In the genomic region with DNA sequence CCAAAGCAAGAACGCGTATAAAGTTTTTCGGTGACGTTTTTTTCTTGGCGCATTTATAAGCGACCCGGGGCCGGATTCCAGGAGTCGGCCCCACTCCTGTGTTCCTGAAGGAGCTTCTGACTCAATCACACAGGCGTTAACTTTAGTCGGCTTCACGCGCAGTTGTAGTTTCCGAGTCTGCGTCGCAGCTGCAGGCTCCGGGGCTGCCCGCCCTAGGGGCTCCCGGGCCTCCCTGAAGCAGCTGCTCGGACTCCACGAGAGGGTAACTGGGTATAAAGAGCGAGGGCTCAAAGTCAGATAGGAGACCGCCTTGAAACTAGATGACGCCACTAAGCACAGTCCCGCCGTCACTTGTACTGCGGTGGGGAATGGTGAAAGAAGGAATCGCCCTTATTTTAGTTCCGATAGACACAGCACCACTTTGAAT, we compare ENCODE assay signal across 9 cellular contexts. TPM values are rescaled to one million over a fixed set of nuclear protein-coding genes. Genes with fewer than 3 reads are reported as not detected.
DNase-seq lines count a peak whose midpoint lies in the region; ATAC-seq lines count a peak whose summit lies in the region.
"Had no signal": no experiment of that assay in that cellular context is flagged by ENCODE, and none has a peak within 500 bp of the region (broad histone marks: within the 10 kb centered on the region; RNA-seq: fewer than 3 reads in every experiment).

No MANE protein-coding gene starts in this region.

- no peaks in the 10 kb centered on the region for H3K9me3 Mint-ChIP-seq in memory B cell
- no peaks in the 10 kb centered on the region for H3K9me3 Mint-ChIP-seq in stimulated activated naive CD8-positive, alpha-beta T cell treated with anti-CD3 and anti-CD28 coated beads, Interleukin-15, amount 100 ng/mL, for 72 hours

- peaks cover 13% of the 10 kb centered on the region for H3K4me1 Mint-ChIP-seq in memory B cell
- H3K4me1 Mint-ChIP-seq in stimulated activated naive CD8-positive, alpha-beta T cell treated with anti-CD3 and anti-CD28 coated beads, Interleukin-15, amount 100 ng/mL, for 72 hours = peaks cover 40% of the 10 kb centered on the region

- H3K27ac Mint-ChIP-seq in memory B cell = peak overlapping the region; percentile 94
- H3K27ac Mint-ChIP-seq in stimulated activated naive CD8-positive, alpha-beta T cell treated with anti-CD3 and anti-CD28 coated beads, Interleukin-15, amount 100 ng/mL, for 72 hours = peak overlapping the region; percentile 96 to 97

- H3K27me3 Mint-ChIP-seq in memory B cell = no peaks in the 10 kb centered on the region
- no peaks in the 10 kb centered on the region for H3K27me3 Mint-ChIP-seq in stimulated activated naive CD8-positive, alpha-beta T cell treated with anti-CD3 and anti-CD28 coated beads, Interleukin-15, amount 100 ng/mL, for 72 hours

- no peaks in the 10 kb centered on the region for H3K36me3 Mint-ChIP-seq in memory B cell

- H3K4me3 ChIP-seq in Jurkat, Clone E6-1 (ENCODE audit: low read length) = peak overlapping the region; percentile 88

- ATAC-seq in GM19395 (IDR thresholded peaks at IDR 0.05; ENCODE audit: unreplicated experiment) (peak; percentile 23), memory B cell (ENCODE audit: low read depth) (peak; percentile 31)
- ATAC-seq in stimulated activated naive CD8-positive, alpha-beta T cell treated with anti-CD3 and anti-CD28 coated beads, Interleukin-15, amount 100 ng/mL, for 72 hours = peak; percentile 52

- H3K4me3 Mint-ChIP-seq in memory B cell = peak overlapping the region; percentile 90
- H3K4me3 Mint-ChIP-seq in stimulated activated naive CD8-positive, alpha-beta T cell treated with anti-CD3 and anti-CD28 coated beads, Interleukin-15, amount 100 ng/mL, for 72 hours = peak overlapping the region; percentile 83 to 85

- DNase-seq in AG08396 (ENCODE audit: low spot score) (peak; percentile 49), dermis blood vessel endothelial cell (peak; percentile 81), memory B cell (ENCODE audit: low spot score in 2 of 2) (peak; percentile 52 to 54), NCI-H1105 (lab: John Stamatoyannopoulos, UW) (no peak)
- DNase-seq in Jurkat, Clone E6-1 (ENCODE audit: low read depth, low spot score) = no peak
- peak; percentile 51 to 56 for DNase-seq in activated CD4-positive, alpha-beta T cell treated with anti-CD3 and anti-CD28 coated beads for 4 hours
- peak; percentile 69 to 81 for DNase-seq in stimulated activated naive CD8-positive, alpha-beta T cell treated with anti-CD3 and anti-CD28 coated beads, Interleukin-15, amount 100 ng/mL, for 72 hours

RNA-seq across cellular contexts. Expression of a gene that starts 0.8 kb away (rescaled TPM):
- 16.4 TPM for polyA plus RNA-seq in Jurkat, Clone E6-1 (2012; ENCODE audit: insufficient read depth, insufficient read length)
- total RNA-seq in dermis blood vessel endothelial cell = 25.9 and 31.7 TPM in 2 replicates

RNA-seq across cellular contexts. Expression of a gene that starts 10.1 kb away (rescaled TPM):
- 16.1 TPM for polyA plus RNA-seq in Jurkat, Clone E6-1 (2012; ENCODE audit: insufficient read depth, insufficient read length)
- 10.2 and 16.7 TPM in 2 replicates for total RNA-seq in dermis blood vessel endothelial cell

RNA-seq across cellular contexts. Expression of a gene that starts 21.2 kb away (rescaled TPM):
- 26.9 TPM for polyA plus RNA-seq in Jurkat, Clone E6-1 (2012; ENCODE audit: insufficient read depth, insufficient read length)
- 19.9 and 23.5 TPM in 2 replicates for total RNA-seq in dermis blood vessel endothelial cell

RNA-seq across cellular contexts. Expression of a gene that starts 23.6 kb away (rescaled TPM):
- polyA plus RNA-seq in Jurkat, Clone E6-1 (2012; ENCODE audit: insufficient read depth, insufficient read length) = 28.3 TPM
- total RNA-seq in dermis blood vessel endothelial cell = 12.0 and 22.5 TPM in 2 replicates

RNA-seq across cellular contexts. Expression of a gene that starts 48.3 kb away (rescaled TPM):
- not detected for polyA plus RNA-seq in Jurkat, Clone E6-1 (2012; ENCODE audit: insufficient read depth, insufficient read length)
- total RNA-seq in dermis blood vessel endothelial cell = under 0.01 TPM in 1 of 2 replicates, not detected in the other
- total RNA-seq: subcutaneous adipose tissue had no signal

Comparison
In these comparisons a context has a peak if more than half of its experiments do, and no peak if none do; other contexts are left out.
1. DNase-seq: peak in AG08396 (single experiment), activated CD4-positive, alpha-beta T cell treated with anti-CD3 and anti-CD28 coated beads for 4 hours (2 of 2), dermis blood vessel endothelial cell (single experiment), memory B cell (2 of 2) and stimulated activated naive CD8-positive, alpha-beta T cell treated with anti-CD3 and anti-CD28 coated beads, Interleukin-15, amount 100 ng/mL, for 72 hours (2 of 2); none in Jurkat, Clone E6-1 (single experiment) and NCI-H1105 (single experiment).
2. Peak in every context shown above with its lines, with median percentiles within 50 percentile points of each other: ATAC-seq.